Comparison of ENCODE assay signal across 9 cellular contexts in the genomic region with DNA sequence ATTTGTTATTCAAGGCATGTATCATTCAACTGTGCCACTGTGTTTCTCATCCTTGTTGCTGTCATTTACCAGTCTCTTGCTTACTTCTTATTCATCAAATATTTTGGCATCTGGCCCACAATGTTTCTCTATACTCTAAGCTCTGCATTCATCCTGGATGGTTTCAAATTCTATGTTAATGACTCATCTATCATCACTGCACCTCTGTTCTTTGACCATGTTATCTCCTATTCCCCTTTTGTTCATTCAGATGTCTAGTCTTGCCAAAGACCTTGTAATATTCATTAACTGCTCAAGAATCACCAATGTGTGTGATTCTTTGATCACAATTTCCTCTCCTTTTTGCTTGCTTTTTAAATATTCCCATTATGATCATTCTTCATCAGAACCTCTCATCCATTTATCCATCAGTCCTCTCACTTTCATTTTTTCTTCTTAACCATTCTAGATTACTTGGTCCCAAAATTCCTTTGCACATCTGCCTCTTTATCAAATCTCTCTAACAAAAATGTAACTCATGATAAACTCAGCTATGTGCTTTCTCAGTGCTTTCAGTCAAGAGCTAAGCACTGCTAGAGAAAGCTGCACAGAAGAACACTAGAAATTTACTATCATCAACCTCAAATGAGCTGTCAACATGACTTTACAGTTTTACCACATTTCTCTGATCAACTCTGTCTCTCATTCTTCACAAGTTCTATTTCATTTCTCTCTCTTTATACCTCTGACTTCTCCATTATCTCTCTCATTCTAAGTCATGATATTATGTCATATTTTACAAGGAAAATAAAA. TPM values are rescaled to one million over a fixed set of nuclear protein-coding genes. Genes with fewer than 3 reads are reported as not detected.
DNase-seq lines count a peak whose midpoint lies in the region; ATAC-seq, FAIRE-seq and TF ChIP-seq lines count a peak whose summit lies in the region.
"Had no signal": no experiment of that assay in that cellular context is flagged by ENCODE, and none has a peak within 500 bp of the region (broad histone marks: within the 10 kb centered on the region; RNA-seq: fewer than 3 reads in every experiment).

No MANE protein-coding gene starts in this region.

- no TSS peak for BruUV-seq in GM12878 (replicated peaks; lab: Mats Ljungman, UMichigan)

- no peak for TF ChIP-seq RAD21 in GM12878 (IDR thresholded peaks at IDR 0.05; ENCODE audit: insufficient read depth, low read depth, low read length)

- intact Hi-C loops in GM12878 (cut with micrococcal nuclease; ENCODE audit: unreplicated experiment): no loop called here
- intact Hi-C loops in natural killer cell (cut with micrococcal nuclease): loop anchor here (1.0 kb wide), 1 partner anchor 12 kb away; no protein-coding TSS in a partner anchor
- intact Hi-C loops in vagina (cut with DNase I): no loop called here

- H3K27me3 ChIP-seq in GM12878 (replicated peaks in 1 of 2; ENCODE audit: control insufficient read depth in 2 of 2, insufficient read depth in 2 of 2, low read length in 1 of 2): no peaks in the 10 kb centered on the region
- H3K27me3 ChIP-seq in vagina: no peaks in the 10 kb centered on the region

- H3K36me3 Mint-ChIP-seq in natural killer cell: no peaks in the 10 kb centered on the region

- H3K79me2 ChIP-seq in GM12878 (ENCODE audit: control insufficient read depth, insufficient read depth, low read length): no peaks in the 10 kb centered on the region

- no peak for ATAC-seq in GM12878
- ATAC-seq in natural killer cell: peak in 1 of 3 donors; percentile 39
- ATAC-seq in HG03097 (IDR thresholded peaks at IDR 0.05; ENCODE audit: low FRiP score, unreplicated experiment): no peak
- ATAC-seq in HG03045 (IDR thresholded peaks at IDR 0.05; ENCODE audit: unreplicated experiment): no peak

- SMC1A ChIA-PET in GM12878 (lab: Charles Lee; ENCODE audit: uncharacterized antibody, unreplicated experiment): interaction anchor here (0.5 to 0.6 kb wide), 2 partner anchors 29 to 813 kb away, joined by 3 to 5 read pairs; no protein-coding TSS in a partner anchor

- no peaks in the 10 kb centered on the region for H4K20me1 ChIP-seq in GM12878 (ENCODE audit: control insufficient read depth, insufficient read depth)

- no peak for TF ChIP-seq CTCF in GM12878 (IDR thresholded peaks at IDR 0.05 in 2 of 3, conservative IDR thresholded peaks at IDR 0.05 in 1 of 3; ENCODE audit: control insufficient read depth in 2 of 3, extremely low read depth in 1 of 3, insufficient read depth in 1 of 3, low read depth in 3 of 3, low read length in 3 of 3)
- no peak for TF ChIP-seq CTCF in natural killer cell (IDR thresholded peaks at IDR 0.05)
- no peak for TF ChIP-seq CTCF in vagina (IDR thresholded peaks at IDR 0.05)

- peak overlapping the region; percentile 98; the same call in 1 of the 2 replicates for H2AFZ ChIP-seq in GM12878 (ENCODE audit: control insufficient read depth, low read depth, low read length)

- CTCF ChIA-PET in GM12878 (lab: Yijun Ruan, JAX): interaction anchor here (0.7 kb wide), 1 partner anchor 444 kb away, joined by 3 read pairs; no protein-coding TSS in a partner anchor

- H3K4me1 ChIP-seq in GM12878 (ENCODE audit: control insufficient read depth, insufficient read depth, low read length): peaks cover 4% of the 10 kb centered on the region
- H3K4me1 ChIP-seq in vagina: no peaks in the 10 kb centered on the region

- H3K9ac ChIP-seq in GM12878 (ENCODE audit: control insufficient read depth, insufficient read depth, low read length): no peak overlapping the region

- peak; percentile 12 for DNase-seq in NCI-H2107 treated with DMSO at 0.1 percent for 48 hours (lab: John Stamatoyannopoulos, UW; ENCODE audit: unreplicated experiment)
- DNase-seq in NCI-H2107 (lab: John Stamatoyannopoulos, UW): no peak
- peak; percentile 92 for DNase-seq in LHCN-M2 (ENCODE audit: low read depth)
- no peak for DNase-seq in GM12878 (ENCODE audit: low read depth, low spot score)
- DNase-seq in natural killer cell: no peak
- no peak for DNase-seq in vagina (ENCODE audit: extremely low spot score in 2 of 2)
- DNase-seq: activated CD4-positive, alpha-beta T cell treated with anti-CD3 and anti-CD28 coated beads, Interleukin-2, amount 50 U/mL, for 48 hours had no signal

- TF ChIP-seq EP300 in GM12878 (IDR thresholded peaks at IDR 0.05; ENCODE audit: borderline replicate concordance in 1 of 2, control insufficient read depth in 1 of 2, low read depth in 2 of 2, low read length in 2 of 2): no peak

- H3K36me3 ChIP-seq in GM12878 (ENCODE audit: control insufficient read depth in 2 of 2, insufficient read depth in 2 of 2, low read length in 1 of 2) (no peaks in the 10 kb centered on the region), vagina (no peaks in the 10 kb centered on the region)

- H3K27me3 Mint-ChIP-seq in natural killer cell (ENCODE audit: low read depth in 2 of 2): no peaks in the 10 kb centered on the region

- POLR2A ChIA-PET in GM12878 (lab: Charles Lee): no interaction called here

- peak overlapping the region; percentile 3 for H3K4me3 Mint-ChIP-seq in natural killer cell

- no peak for TF ChIP-seq POLR2A in GM12878 (IDR thresholded peaks at IDR 0.05; ENCODE audit: low read depth, low read length)
- no peak for TF ChIP-seq POLR2A in vagina (IDR thresholded peaks at IDR 0.05)

- in situ Hi-C loops in GM12878 (cut with MboI): no loop called here

- H3K4me2 ChIP-seq in GM12878 (ENCODE audit: control insufficient read depth, insufficient read depth): no peak overlapping the region

- RAD21 ChIA-PET in GM12878 (lab: Charles Lee; ENCODE audit: unreplicated experiment): no interaction called here

- H3K27ac Mint-ChIP-seq in natural killer cell: peak overlapping the region; percentile 78 to 80

- H3K27ac ChIP-seq in GM12878 (ENCODE audit: control insufficient read depth, insufficient read depth) (no peak overlapping the region), vagina (no peak overlapping the region)

- peaks cover 18 to 19% of the 10 kb centered on the region in 2 donors for H3K4me1 Mint-ChIP-seq in natural killer cell

- FAIRE-seq in GM12878 (lab: Jason Lieb, UNC): no peak

- H3K9me3 ChIP-seq in GM12878 (replicated peaks; ENCODE audit: control insufficient read depth, insufficient read depth, low read length) (no peaks in the 10 kb centered on the region), vagina (no peaks in the 10 kb centered on the region)

- no peak overlapping the region for H3K4me3 ChIP-seq in GM12878
- no peak overlapping the region for H3K4me3 ChIP-seq in vagina

- H3K9me3 Mint-ChIP-seq in natural killer cell: no peaks in the 10 kb centered on the region

TF ChIP-seq in GM12878, 131 proteins besides CTCF, POLR2A, EP300 and RAD21 (continues in another document):
- no peak for TF ChIP-seq KDM1A (IDR thresholded peaks at IDR 0.05; ENCODE audit: borderline replicate concordance)
- TF ChIP-seq ZBED1 (IDR thresholded peaks at IDR 0.05; ENCODE audit: borderline replicate concordance): no peak
- TF ChIP-seq, protein P1, sequence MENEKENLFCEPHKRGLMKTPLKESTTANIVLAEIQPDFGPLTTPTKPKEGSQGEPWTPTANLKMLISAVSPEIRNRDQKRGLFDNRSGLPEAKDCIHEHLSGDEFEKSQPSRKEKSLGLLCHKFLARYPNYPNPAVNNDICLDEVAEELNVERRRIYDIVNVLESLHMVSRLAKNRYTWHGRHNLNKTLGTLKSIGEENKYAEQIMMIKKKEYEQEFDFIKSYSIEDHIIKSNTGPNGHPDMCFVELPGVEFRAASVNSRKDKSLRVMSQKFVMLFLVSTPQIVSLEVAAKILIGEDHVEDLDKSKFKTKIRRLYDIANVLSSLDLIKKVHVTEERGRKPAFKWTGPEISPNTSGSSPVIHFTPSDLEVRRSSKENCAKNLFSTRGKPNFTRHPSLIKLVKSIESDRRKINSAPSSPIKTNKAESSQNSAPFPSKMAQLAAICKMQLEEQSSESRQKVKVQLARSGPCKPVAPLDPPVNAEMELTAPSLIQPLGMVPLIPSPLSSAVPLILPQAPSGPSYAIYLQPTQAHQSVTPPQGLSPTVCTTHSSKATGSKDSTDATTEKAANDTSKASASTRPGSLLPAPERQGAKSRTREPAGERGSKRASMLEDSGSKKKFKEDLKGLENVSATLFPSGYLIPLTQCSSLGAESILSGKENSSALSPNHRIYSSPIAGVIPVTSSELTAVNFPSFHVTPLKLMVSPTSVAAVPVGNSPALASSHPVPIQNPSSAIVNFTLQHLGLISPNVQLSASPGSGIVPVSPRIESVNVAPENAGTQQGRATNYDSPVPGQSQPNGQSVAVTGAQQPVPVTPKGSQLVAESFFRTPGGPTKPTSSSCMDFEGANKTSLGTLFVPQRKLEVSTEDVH (IDR thresholded peaks at IDR 0.05; ENCODE audit: low read depth, partially characterized antibody): no peak

RNA-seq across cellular contexts. Expression of gene PRKACB, which starts 54.4 kb away (rescaled TPM):
- total RNA-seq in LHCN-M2 (2014; rRNA removed): 24.0 and 29.3 TPM in 2 replicates
- 9.1 TPM for polyA plus RNA-seq in LHCN-M2 (2012)
- not detected in 2 replicates for total RNA-seq in GM12878 (2013; cell fraction: nucleolus; rRNA removed)
- total RNA-seq in GM12878 (2014; rRNA removed): 4.8 and 5.3 TPM in 2 replicates
- 7.1 and 8.0 TPM in 2 replicates for total RNA-seq in GM12878 (2014; rRNA removed; fragmentation: Illumina TruSeq; extraction: Trizol)
- 8.6 and 9.0 TPM in 2 replicates for total RNA-seq in GM12878 (2021)
- polyA plus RNA-seq in GM12878 (2011; ENCODE audit: low read depth): 1.8 TPM
- 0.19 TPM in 1 of 2 replicates, not detected in the other for polyA plus RNA-seq in GM12878 (2011; rRNA removed)
- polyA plus RNA-seq in GM12878 (2011; cell fraction: cytosol; rRNA removed): 0.01 and 0.02 TPM in 2 replicates
- polyA plus RNA-seq in GM12878 (2011; cell fraction: nucleus; rRNA removed): not detected in 2 replicates
- polyA plus RNA-seq in GM12878 (2012): 3.4 and 3.8 TPM in 2 replicates
- 7.5 and 10.7 TPM in 2 replicates for polyA plus RNA-seq in GM12878 (2014; fragmentation: Illumina TruSeq; extraction: Trizol)
- 1 to 10 TPM; 3.1 to 3.3 TPM for polyA plus RNA-seq in GM12878 (2014; fragmentation: Nextera tagmentation; extraction: Ambion mirVana)
- 3.2 and 3.7 TPM in 2 replicates for polyA plus RNA-seq in GM12878 (2014; rRNA removed)
- 1 to 10 TPM; 8.6 TPM for polyA plus RNA-seq in GM12878 (2016; fragmentation: Nextera tagmentation; extraction: Ambion mirVana)
- polyA minus RNA-seq in GM12878 (2011; rRNA and poly(A)+ RNA removed): not detected in 2 replicates
- polyA minus RNA-seq in GM12878 (2011; cell fraction: cytosol; rRNA and poly(A)+ RNA removed): not detected in 2 replicates
- polyA minus RNA-seq in GM12878 (2011; cell fraction: nucleus; rRNA and poly(A)+ RNA removed): 0.10 TPM in 1 of 2 replicates, not detected in the other
- 100 to 1,000 TPM; 111 to 148 (median 140) TPM for total RNA-seq in natural killer cell
- total RNA-seq in vagina: 18.7 TPM

Comparison
In these comparisons a context has a peak if more than half of its experiments do, and no peak if none do; other contexts are left out.
1. DNase-seq: peak in NCI-H2107 treated with DMSO at 0.1 percent for 48 hours (single experiment) and LHCN-M2 (single experiment); none in NCI-H2107 (single experiment), GM12878 (single experiment), natural killer cell (single experiment) and vagina (0 of 2).